1 cellular context compared by ENCODE assay signal in genomic region chr7:87219545-87220025, GRCh38.
TF ChIP-seq lines count a peak whose summit lies in the region.

Gene TMEM243 (minus strand): TSS chr7:87219732. CDS start chr7:87219503, 229 bp downstream.

TF ChIP-seq in K562, 482 proteins besides CTCF, POLR2A, EP300 and RAD21 (continued from another document):
- TF ChIP-seq CCNT2 (IDR thresholded peaks at IDR 0.05; ENCODE audit: borderline replicate concordance, extremely low read depth, insufficient read length, low read depth, low read length) = peak; percentile 52
- TF ChIP-seq BHLHE40 (IDR thresholded peaks at IDR 0.05; ENCODE audit: low read length) = peak; percentile 46; the same call in 1 of the 2 replicates
- peak; percentile 64; the same call in 1 of the 2 replicates for TF ChIP-seq CBX1 (IDR thresholded peaks at IDR 0.05; ENCODE audit: low read depth)
- peak; percentile 90 for TF ChIP-seq MYC (IDR thresholded peaks at IDR 0.05; ENCODE audit: low read depth, low read length)
- TF ChIP-seq MYC (CRISPR knock-in tag; IDR thresholded peaks at IDR 0.05; ENCODE audit: borderline replicate concordance, low read depth) = peak; percentile 35; the same call in 1 of the 2 replicates
- TF ChIP-seq ZNF175 (CRISPR knock-in tag; IDR thresholded peaks at IDR 0.05; ENCODE audit: low read depth) = no peak
- no peak for TF ChIP-seq ZNF75A (CRISPR knock-in tag; IDR thresholded peaks at IDR 0.05)
- TF ChIP-seq DACH1 (IDR thresholded peaks at IDR 0.05; ENCODE audit: partially characterized antibody) = peak; percentile 5
- TF ChIP-seq JUNB (CRISPR knock-in tag; conservative IDR thresholded peaks at IDR 0.05) = no peak
- 0 out of 2 replicates have a peak, but pooled peaks have one; percentile 90 for TF ChIP-seq KAT7 (CRISPR knock-in tag; IDR thresholded peaks at IDR 0.05; ENCODE audit: borderline replicate concordance)
- TF ChIP-seq NR2C2 (CRISPR knock-in tag; IDR thresholded peaks at IDR 0.05) = no peak
- 0 out of 2 replicates have a peak, but pooled peaks have one; percentile 23 for TF ChIP-seq NR2C2 (tag; IDR thresholded peaks at IDR 0.05)
- no peak for TF ChIP-seq HNRNPL (IDR thresholded peaks at IDR 0.05; ENCODE audit: low read depth, low read length)
- no peak for TF ChIP-seq CCAR2 (IDR thresholded peaks at IDR 0.05; ENCODE audit: low read depth, low read length)
- no peak for TF ChIP-seq ZNF224 (CRISPR knock-in tag; IDR thresholded peaks at IDR 0.05)
- peak; percentile 81 for TF ChIP-seq EP400 (IDR thresholded peaks at IDR 0.05)
- peak; percentile 90 for TF ChIP-seq CXXC5 (CRISPR knock-in tag; IDR thresholded peaks at IDR 0.05)
- TF ChIP-seq SIN3A (IDR thresholded peaks at IDR 0.05; ENCODE audit: borderline replicate concordance in 2 of 2, control insufficient read depth in 1 of 2, low read depth in 2 of 2, low read length in 2 of 2) = peak in 1 of 2 experiments; percentile 38; a peak in 1 of 4 replicates
- peak; percentile 0; the same call in 1 of the 2 replicates for TF ChIP-seq CBFB (CRISPR knock-in tag; IDR thresholded peaks at IDR 0.05)
- TF ChIP-seq EZH2 (IDR thresholded peaks at IDR 0.05; ENCODE audit: borderline replicate concordance, low read depth, low read length) = no peak
- TF ChIP-seq KLF13 (tag; IDR thresholded peaks at IDR 0.05; ENCODE audit: borderline replicate concordance, low read depth) = 0 out of 2 replicates have a peak, but pooled peaks have one; percentile 3
- TF ChIP-seq NFIC (IDR thresholded peaks at IDR 0.05) = peak; percentile 17; the same call in 1 of the 2 replicates
- peak; percentile 87 for TF ChIP-seq MGA (IDR thresholded peaks at IDR 0.05)
- peak; percentile 79 for TF ChIP-seq PCBP1 (IDR thresholded peaks at IDR 0.05; ENCODE audit: low read depth, low read length, poor library complexity, severe bottlenecking)
- no peak for TF ChIP-seq ZNF347 (CRISPR knock-in tag; IDR thresholded peaks at IDR 0.05; ENCODE audit: low read depth)
- 0 out of 4 replicates have a peak, but pooled peaks of 1 of the 2 experiments have one; percentile 21 for TF ChIP-seq TBL1XR1 (IDR thresholded peaks at IDR 0.05; ENCODE audit: low read length in 2 of 2)
- TF ChIP-seq PPARD (CRISPR knock-in tag; IDR thresholded peaks at IDR 0.05) = no peak
- no peak for TF ChIP-seq NR0B1 (IDR thresholded peaks at IDR 0.05; ENCODE audit: partially characterized antibody)
- peak; percentile 59; the same call in 1 of the 2 replicates for TF ChIP-seq ZBTB7A (IDR thresholded peaks at IDR 0.05; ENCODE audit: borderline replicate concordance, control insufficient read depth, low read depth, low read length)
- TF ChIP-seq DPF2 (IDR thresholded peaks at IDR 0.05) = 0 out of 2 replicates have a peak, but pooled peaks have one; percentile 36
- peak; percentile 58 for TF ChIP-seq KDM5B (IDR thresholded peaks at IDR 0.05; ENCODE audit: insufficient replicate concordance, low read depth, low read length)
